Comparison of ENCODE assay signal across 33 cellular contexts in the genomic region with DNA sequence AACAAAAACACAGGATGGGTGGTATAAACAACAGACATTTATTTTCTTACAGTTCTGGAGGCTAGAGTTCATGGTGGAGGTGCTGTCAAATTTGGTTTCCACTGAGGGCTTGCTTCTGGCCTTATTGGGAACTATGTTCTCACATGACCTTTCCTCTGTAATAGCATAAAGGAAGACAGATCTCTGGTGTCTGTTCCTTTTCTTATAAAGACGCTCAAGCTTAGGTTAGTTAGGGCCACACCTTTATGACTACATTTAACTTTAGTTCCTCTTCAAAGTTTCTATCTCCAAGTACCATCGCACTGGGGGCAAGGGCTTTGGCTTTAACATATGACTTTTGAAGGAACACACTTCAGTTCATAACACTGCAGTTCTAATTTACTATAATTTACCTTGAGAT.
"Had no signal": no experiment of that assay in that cellular context is flagged by ENCODE, and none has a peak within 500 bp of the region (broad histone marks: within the 10 kb centered on the region; RNA-seq: fewer than 3 reads in every experiment).

No MANE protein-coding gene starts in this region.

- DNase-seq: activated B cell treated with CpG ODN at 0.5 μM for 24 hours; activated CD4-positive, alpha-beta memory T cell treated with anti-CD3 and anti-CD28 coated beads for 36 hours; activated CD4-positive, alpha-beta T cell treated with anti-CD3 and anti-CD28 coated beads for 4 hours; activated CD4-positive, alpha-beta T cell treated with anti-CD3 and anti-CD28 coated beads, Interleukin-2, amount 10 ng/mL, durations not matched to agents 24 days and 14 days; activated CD4-positive, alpha-beta T cell treated with anti-CD3 and anti-CD28 coated beads, Interleukin-2, amount 50 U/mL, for 1 hour; activated CD4-positive, alpha-beta T cell treated with anti-CD3 and anti-CD28 coated beads, Interleukin-2, amount 50 U/mL, for 4 hours; activated CD4-positive, CD25-positive, alpha-beta regulatory T cell treated with anti-CD3 and anti-CD28 coated beads, Interleukin-2, amount 50 U/mL, for 72 hours; activated CD8-positive, alpha-beta memory T cell treated with anti-CD3 and anti-CD28 coated beads, Interleukin-2, amount 50 U/mL, for 4 hours; activated CD8-positive, alpha-beta T cell treated with anti-CD3 and anti-CD28 coated beads for 36 hours; activated effector memory CD4-positive, alpha-beta T cell treated with anti-CD3 and anti-CD28 coated beads, Interleukin-2, amount 50 U/mL, for 16 hours; activated gamma-delta T cell treated with Interleukin-2 at 50 U/mL for 16 hours; activated naive CD4-positive, alpha-beta T cell; activated naive CD4-positive, alpha-beta T cell treated with anti-CD3 and anti-CD28 coated beads for 36 hours; activated naive CD4-positive, alpha-beta T cell treated with anti-CD3 and anti-CD28 coated beads, Interleukin-2, amount 50 U/mL, for 16 hours; activated naive CD8-positive, alpha-beta T cell treated with anti-CD3 and anti-CD28 coated beads for 36 hours; activated T-cell treated with anti-CD3 and anti-CD28 coated beads for 4 hours; activated T-cell treated with anti-CD3 and anti-CD28 coated beads, Interleukin-2, amount 50 U/mL, for 1 hour; activated T-cell treated with anti-CD3 and anti-CD28 coated beads, Interleukin-2, amount 50 U/mL, for 4 hours; activated T-cell treated with anti-CD3 and anti-CD28 coated beads, Interleukin-2, amount 50 U/mL, for 72 hours; adrenal gland; amniotic stem cell; aorta; body of pancreas; brain microvascular endothelial cell; central memory CD4-positive, alpha-beta T cell; T-helper 1 cell; T-helper 2 cell; T-helper 9 cell had no signal

- H3K27ac Mint-ChIP-seq: activated B cell treated with CpG ODN at 0.5 μM for 24 hours; activated CD4-positive, alpha-beta memory T cell treated with anti-CD3 and anti-CD28 coated beads for 36 hours; activated CD4-positive, alpha-beta T cell treated with anti-CD3 and anti-CD28 coated beads, Interleukin-2, amount 10 ng/mL, durations not matched to agents 24 days and 14 days; activated CD8-positive, alpha-beta T cell treated with anti-CD3 and anti-CD28 coated beads for 36 hours; activated naive CD4-positive, alpha-beta T cell treated with anti-CD3 and anti-CD28 coated beads for 36 hours; activated naive CD4-positive, alpha-beta T cell treated with anti-CD3 and anti-CD28 coated beads, Interleukin-2, amount 50 U/mL, for 72 hours; activated naive CD8-positive, alpha-beta T cell treated with anti-CD3 and anti-CD28 coated beads for 36 hours; activated T-cell treated with anti-CD3 and anti-CD28 coated beads, Interleukin-2, amount 50 U/mL, for 72 hours; activated T-helper 1 cell treated with anti-CD3 and anti-CD28 coated beads, Interleukin-12 subunit alpha, Interleukin-12 subunit beta, Interleukin-2, Interleukin-4 antibody, amounts not matched to agents 30 ng/mL and 10 ng/mL and 1 ng/mL, durations not matched to agents 14 hours and 24 hours and 36 hours; activated T-helper 17 cell treated with anti-CD3 and anti-CD28 coated beads, Interleukin-2, amount 50 U/mL, for 72 hours; T-helper 1 cell treated with Interleukin-12 subunit alpha and Interleukin-12 subunit beta and Interleukin-4 antibody, amounts not matched to agents 30 μg/mL and 1 μg/mL, for 36 hours; T-helper 2 cell treated with Interferon-gamma antibody and Interleukin-4, amounts not matched to agents 5 μg/mL and 100 μg/mL, for 36 hours had no signal

- ATAC-seq: activated CD8-positive, alpha-beta T cell treated with anti-CD3 and anti-CD28 coated beads for 36 hours; activated naive CD4-positive, alpha-beta T cell treated with anti-CD3 and anti-CD28 coated beads, Interleukin-2, amount 50 U/mL, for 72 hours; activated T-cell treated with anti-CD3 and anti-CD28 coated beads, Interleukin-2, amount 50 U/mL, for 4 hours; activated T-cell treated with anti-CD3 and anti-CD28 coated beads, Interleukin-2, amount 50 U/mL, for 72 hours; activated T-helper 17 cell treated with anti-CD3 and anti-CD28 coated beads, Interleukin-2, amount 50 U/mL, for 72 hours; body of pancreas had no signal

- H3K4me1 Mint-ChIP-seq: activated CD4-positive, alpha-beta T cell treated with anti-CD3 and anti-CD28 coated beads, Interleukin-2, amount 10 ng/mL, durations not matched to agents 24 days and 14 days; activated naive CD8-positive, alpha-beta T cell treated with anti-CD3 and anti-CD28 coated beads for 36 hours; activated T-helper 17 cell treated with anti-CD3 and anti-CD28 coated beads, Interleukin-2, amount 50 U/mL, for 72 hours had no signal

- H3K27me3 Mint-ChIP-seq: activated B cell treated with CpG ODN at 0.5 μM for 24 hours; activated CD4-positive, alpha-beta memory T cell treated with anti-CD3 and anti-CD28 coated beads for 36 hours; activated CD4-positive, alpha-beta T cell treated with anti-CD3 and anti-CD28 coated beads, Interleukin-2, amount 10 ng/mL, durations not matched to agents 24 days and 14 days; activated CD8-positive, alpha-beta T cell treated with anti-CD3 and anti-CD28 coated beads for 36 hours; activated naive CD8-positive, alpha-beta T cell treated with anti-CD3 and anti-CD28 coated beads for 36 hours; activated T-helper 17 cell treated with anti-CD3 and anti-CD28 coated beads, Interleukin-2, amount 50 U/mL, for 72 hours had no signal

- H3K36me3 Mint-ChIP-seq: activated CD4-positive, alpha-beta memory T cell treated with anti-CD3 and anti-CD28 coated beads for 36 hours; activated naive CD4-positive, alpha-beta T cell treated with anti-CD3 and anti-CD28 coated beads, Interleukin-2, amount 50 U/mL, for 72 hours; activated naive CD8-positive, alpha-beta T cell treated with anti-CD3 and anti-CD28 coated beads for 36 hours had no signal

- H3K9me3 Mint-ChIP-seq: activated B cell treated with CpG ODN at 0.5 μM for 24 hours; activated CD4-positive, alpha-beta memory T cell treated with anti-CD3 and anti-CD28 coated beads for 36 hours; activated CD4-positive, alpha-beta T cell treated with anti-CD3 and anti-CD28 coated beads, Interleukin-2, amount 10 ng/mL, durations not matched to agents 24 days and 14 days; activated CD8-positive, alpha-beta T cell treated with anti-CD3 and anti-CD28 coated beads for 36 hours; activated naive CD4-positive, alpha-beta T cell treated with anti-CD3 and anti-CD28 coated beads for 36 hours; activated naive CD8-positive, alpha-beta T cell treated with anti-CD3 and anti-CD28 coated beads for 36 hours; activated T-cell treated with anti-CD3 and anti-CD28 coated beads, Interleukin-2, amount 50 U/mL, for 4 hours; activated T-cell treated with anti-CD3 and anti-CD28 coated beads, Interleukin-2, amount 50 U/mL, for 72 hours; activated T-helper 1 cell treated with anti-CD3 and anti-CD28 coated beads, Interleukin-12 subunit alpha, Interleukin-12 subunit beta, Interleukin-2, Interleukin-4 antibody, amounts not matched to agents 30 ng/mL and 10 ng/mL and 1 ng/mL, durations not matched to agents 14 hours and 24 hours and 36 hours; activated T-helper 17 cell treated with anti-CD3 and anti-CD28 coated beads, Interleukin-2, amount 50 U/mL, for 72 hours; T-helper 1 cell treated with Interleukin-12 subunit alpha and Interleukin-12 subunit beta and Interleukin-4 antibody, amounts not matched to agents 30 μg/mL and 1 μg/mL, for 36 hours; T-helper 2 cell treated with Interferon-gamma antibody and Interleukin-4, amounts not matched to agents 5 μg/mL and 100 μg/mL, for 36 hours had no signal

- H3K4me3 Mint-ChIP-seq: activated B cell treated with CpG ODN at 0.5 μM for 24 hours; activated CD4-positive, alpha-beta memory T cell treated with anti-CD3 and anti-CD28 coated beads for 36 hours; activated CD4-positive, alpha-beta T cell treated with anti-CD3 and anti-CD28 coated beads, Interleukin-2, amount 10 ng/mL, durations not matched to agents 24 days and 14 days; activated CD8-positive, alpha-beta T cell treated with anti-CD3 and anti-CD28 coated beads for 36 hours; activated naive CD4-positive, alpha-beta T cell treated with anti-CD3 and anti-CD28 coated beads for 36 hours; activated naive CD8-positive, alpha-beta T cell treated with anti-CD3 and anti-CD28 coated beads for 36 hours; activated T-cell treated with anti-CD3 and anti-CD28 coated beads, Interleukin-2, amount 50 U/mL, for 4 hours; activated T-cell treated with anti-CD3 and anti-CD28 coated beads, Interleukin-2, amount 50 U/mL, for 72 hours; activated T-helper 1 cell treated with anti-CD3 and anti-CD28 coated beads, Interleukin-12 subunit alpha, Interleukin-12 subunit beta, Interleukin-2, Interleukin-4 antibody, amounts not matched to agents 30 ng/mL and 10 ng/mL and 1 ng/mL, durations not matched to agents 14 hours and 24 hours and 36 hours; activated T-helper 17 cell treated with anti-CD3 and anti-CD28 coated beads, Interleukin-2, amount 50 U/mL, for 72 hours; T-helper 1 cell treated with Interleukin-12 subunit alpha and Interleukin-12 subunit beta and Interleukin-4 antibody, amounts not matched to agents 30 μg/mL and 1 μg/mL, for 36 hours; T-helper 2 cell treated with Interferon-gamma antibody and Interleukin-4, amounts not matched to agents 5 μg/mL and 100 μg/mL, for 36 hours had no signal
